ENCODE assay signal across 21 cellular contexts in genomic region chr9:84072621-84073180, GRCh38.
DNase-seq lines count a peak whose midpoint lies in the region; ATAC-seq and TF ChIP-seq lines count a peak whose summit lies in the region.
"Had no signal": no experiment of that assay in that cellular context is flagged by ENCODE, and none has a peak within 500 bp of the region (broad histone marks: within the 10 kb centered on the region; RNA-seq: fewer than 3 reads in every experiment).

No MANE protein-coding gene starts in this region.

- no TSS peak for BruUV-seq in IMR-90 (replicated peaks; lab: Mats Ljungman, UMichigan)

- H4K20me1 ChIP-seq in IMR-90 (ENCODE audit: insufficient read depth, low read length) = no peaks in the 10 kb centered on the region
- H4K20me1 ChIP-seq: BLaER1 treated with 17β-estradiol and CSF1 and Interleukin-3, amounts not matched to agents 10 nM and 100 nM had no signal

- H3K23ac ChIP-seq in IMR-90 (ENCODE audit: low read depth, low read length) = no peak overlapping the region

- no peak overlapping the region for H3K4me3 ChIP-seq in IMR-90 (ENCODE audit: insufficient read depth, low read depth, low read length)
- H3K4me3 ChIP-seq in SJCRH30 = no peak overlapping the region
- no peak overlapping the region for H3K4me3 ChIP-seq in spleen
- no peak overlapping the region for H3K4me3 ChIP-seq in stomach
- H3K4me3 ChIP-seq: A549; BLaER1 treated with 17β-estradiol and CSF1 and Interleukin-3, amounts not matched to agents 10 nM and 100 nM; GM23338 had no signal

- no peak overlapping the region for H3K9ac ChIP-seq in IMR-90 (ENCODE audit: low read depth, low read length)
- H3K9ac ChIP-seq: BLaER1 treated with 17β-estradiol and CSF1 and Interleukin-3, amounts not matched to agents 10 nM and 100 nM had no signal

- H3K4me2 ChIP-seq in IMR-90 (ENCODE audit: low read depth, low read length) = no peak overlapping the region
- H3K4me2 ChIP-seq: A549; BLaER1 treated with 17β-estradiol and CSF1 and Interleukin-3, amounts not matched to agents 10 nM and 100 nM; GM23338 had no signal

- no peaks in the 10 kb centered on the region for H3K79me1 ChIP-seq in IMR-90 (ENCODE audit: low read depth in 1 of 2, low read length in 2 of 2)

- H2AK5ac ChIP-seq in IMR-90 (ENCODE audit: low read depth, low read length) = no peak overlapping the region

- no peak for TF ChIP-seq CTCF in IMR-90 (conservative IDR thresholded peaks at IDR 0.05; ENCODE audit: low read depth, low read length)
- no peak for TF ChIP-seq CTCF in spleen (IDR thresholded peaks at IDR 0.05 in 8 of 11, conservative IDR thresholded peaks at IDR 0.05 in 3 of 11)
- no peak for TF ChIP-seq CTCF in stomach (IDR thresholded peaks at IDR 0.05)

- no peak for TF ChIP-seq EP300 in stomach (IDR thresholded peaks at IDR 0.05)

- dilution Hi-C loops in IMR-90 (cut with HindIII; ENCODE audit: low sequenced_read_pairs, unreplicated experiment) = no loop called here

- no peak overlapping the region for H3K56ac ChIP-seq in IMR-90 (ENCODE audit: extremely low read depth, insufficient read depth, low read length)

- POLR2A ChIA-PET in IMR-90 (lab: Charles Lee; ENCODE audit: unreplicated experiment) = no interaction called here

- TF ChIP-seq POLR2A in IMR-90 (IDR thresholded peaks at IDR 0.05; ENCODE audit: low read depth, low read length) = no peak
- no peak for TF ChIP-seq POLR2A in spleen (IDR thresholded peaks at IDR 0.05)
- no peak for TF ChIP-seq POLR2A in stomach (IDR thresholded peaks at IDR 0.05)

- H2AK9ac ChIP-seq in IMR-90 (replicated peaks; ENCODE audit: low read depth, low read length, poor library complexity) = peak overlapping the region; percentile 9

- no peak overlapping the region for H2AFZ ChIP-seq in IMR-90 (replicated peaks; ENCODE audit: low read length, poor library complexity)
- H2AFZ ChIP-seq: GM23338 had no signal

- H3K27ac ChIP-seq in IMR-90 (ENCODE audit: insufficient read depth, low read length) (no peak overlapping the region), SJCRH30 (no peak overlapping the region), spleen (peak overlapping the region in 6 of 8 donors; percentile 1 to 59 (median 34)), stomach (no peak overlapping the region)
- H3K27ac ChIP-seq: A549; BLaER1 treated with 17β-estradiol and CSF1 and Interleukin-3, amounts not matched to agents 10 nM and 100 nM had no signal

- ATAC-seq in IMR-90 (ENCODE audit: low read depth) (no peak), left colon (peak; percentile 24)
- ATAC-seq: A549, GM23338, HCT116 had no signal

- no peak overlapping the region for H4K5ac ChIP-seq in IMR-90 (ENCODE audit: low read depth, low read length)

- in situ Hi-C loops in IMR-90 (cut with MboI; ENCODE audit: low sequenced_read_pairs) = no loop called here

- no peak overlapping the region for H2BK120ac ChIP-seq in IMR-90 (ENCODE audit: low read depth, low read length)

- H3K27me3 ChIP-seq in IMR-90 (ENCODE audit: control insufficient read depth, insufficient read depth, low read length) = no peaks in the 10 kb centered on the region
- H3K27me3 ChIP-seq in SJCRH30 = no peaks in the 10 kb centered on the region
- no peaks in the 10 kb centered on the region for H3K27me3 ChIP-seq in spleen (replicated peaks in 1 of 7)
- H3K27me3 ChIP-seq in stomach = no peaks in the 10 kb centered on the region
- H3K27me3 ChIP-seq: BE2C; BLaER1 treated with 17β-estradiol and CSF1 and Interleukin-3, amounts not matched to agents 10 nM and 100 nM had no signal

- CTCF ChIA-PET in IMR-90 (lab: Yijun Ruan, JAX) = no interaction called here

- intact Hi-C loops in IMR-90 (cut with micrococcal nuclease) (no loop called here), left colon (cut with DNase I, micrococcal nuclease) (no loop called here), spleen (cut with DNase I; ENCODE audit: low total_unique reads) (no loop called here), stomach (cut with DNase I; ENCODE audit: low total_unique reads) (no loop called here)

- no peaks in the 10 kb centered on the region for H3K4me1 ChIP-seq in IMR-90 (ENCODE audit: control insufficient read depth, insufficient read depth, low read length)
- H3K4me1 ChIP-seq in SJCRH30 = peaks cover 6% of the 10 kb centered on the region
- no peaks in the 10 kb centered on the region for H3K4me1 ChIP-seq in spleen
- H3K4me1 ChIP-seq in stomach = no peaks in the 10 kb centered on the region
- H3K4me1 ChIP-seq: A549, BE2C had no signal

- H3K18ac ChIP-seq in IMR-90 (ENCODE audit: low read depth, low read length) = no peak overlapping the region

- TF ChIP-seq RAD21 in IMR-90 (IDR thresholded peaks at IDR 0.05; ENCODE audit: low read length) = no peak

- H3K14ac ChIP-seq in IMR-90 (replicated peaks; ENCODE audit: low read depth, low read length) = no peak overlapping the region

- no peaks in the 10 kb centered on the region for H3K9me1 ChIP-seq in IMR-90 (ENCODE audit: insufficient read depth, low read length)

- no peak overlapping the region for H4K91ac ChIP-seq in IMR-90 (ENCODE audit: insufficient read depth, low read depth, low read length)

- H3K36me3 ChIP-seq in IMR-90 (ENCODE audit: control insufficient read depth, insufficient read depth, low read length) (no peaks in the 10 kb centered on the region), SJCRH30 (no peaks in the 10 kb centered on the region), spleen (no peaks in the 10 kb centered on the region), stomach (no peaks in the 10 kb centered on the region)
- H3K36me3 ChIP-seq: BE2C; BLaER1 treated with 17β-estradiol and CSF1 and Interleukin-3, amounts not matched to agents 10 nM and 100 nM had no signal

- no peak overlapping the region for H2BK5ac ChIP-seq in IMR-90 (ENCODE audit: low read depth, low read length, poor library complexity, severe bottlenecking)

- H3K9me3 ChIP-seq in IMR-90 (ENCODE audit: control insufficient read depth, insufficient read depth, low read length) = no peaks in the 10 kb centered on the region
- no peaks in the 10 kb centered on the region for H3K9me3 ChIP-seq in SJCRH30 (replicated peaks)
- H3K9me3 ChIP-seq in spleen = peaks cover 0 to 4% (median 0%) of the 10 kb centered on the region in 8 donors
- no peaks in the 10 kb centered on the region for H3K9me3 ChIP-seq in stomach
- H3K9me3 ChIP-seq: A549, BE2C had no signal

- WGBS in IMR-90 (ENCODE audit: extremely low coverage in 2 of 2, insufficient read length in 1 of 2), 2 experiments = no CpG with 5 or more reads among the region's 3 CpGs
- 47 to 86% (median 72%) methylated on average over 3 of the region's 3 CpGs for WGBS in spleen, 5 donors
- 37 to 67% (median 55%) methylated on average over 2 to 3 of the region's 3 CpGs for WGBS in stomach, 5 donors

- H2BK20ac ChIP-seq in IMR-90 (ENCODE audit: low read depth, low read length) = no peak overlapping the region

- H4K8ac ChIP-seq in IMR-90 (ENCODE audit: low read depth in 2 of 2, low read length in 2 of 2) = no peak overlapping the region

- no peak overlapping the region for H3K4ac ChIP-seq in IMR-90 (ENCODE audit: low read depth, low read length)

- H2BK15ac ChIP-seq in IMR-90 (ENCODE audit: low read depth, low read length) = no peak overlapping the region

- DNase-seq in IMR-90 = no peak
- DNase-seq in SJCRH30 = peak; percentile 57 to 61
- no peak for DNase-seq in left colon
- DNase-seq in spleen = no peak
- no peak for DNase-seq in NCI-H146 treated with DMSO at 0.1 percent for 48 hours (lab: John Stamatoyannopoulos, UW; ENCODE audit: unreplicated experiment)
- no peak for DNase-seq in T-helper 2 cell
- DNase-seq in stomach = no peak
- DNase-seq: 8988T; ACHN; AML-193; BE2C; CD4-positive, alpha-beta T cell; CD8-positive, alpha-beta memory T cell; DMS53; DMS79 treated with DMSO at 0.1 percent for 48 hours; GF-D8; H9 had no signal

TF ChIP-seq in IMR-90, 13 proteins besides CTCF, POLR2A, EP300 and RAD21:
- TF ChIP-seq SMC3 (IDR thresholded peaks at IDR 0.05; ENCODE audit: low read depth, low read length) = no peak
- no peak for TF ChIP-seq NFE2L2 (IDR thresholded peaks at IDR 0.05; ENCODE audit: low read depth, low read length)
- no peak for TF ChIP-seq USF2 (IDR thresholded peaks at IDR 0.05; ENCODE audit: low read depth, low read length)
- TF ChIP-seq MAFK (IDR thresholded peaks at IDR 0.05; ENCODE audit: low read depth, low read length) = no peak
- no peak for TF ChIP-seq ELK1 (IDR thresholded peaks at IDR 0.05; ENCODE audit: borderline replicate concordance, low read depth, low read length)
- TF ChIP-seq RCOR1 (IDR thresholded peaks at IDR 0.05; ENCODE audit: insufficient replicate concordance, low read length) = no peak
- no peak for TF ChIP-seq BHLHE40 (IDR thresholded peaks at IDR 0.05; ENCODE audit: low read depth, low read length)
- no peak for TF ChIP-seq RFX5 (IDR thresholded peaks at IDR 0.05; ENCODE audit: low read depth, low read length)

Comparison
In these comparisons a context has a peak if more than half of its experiments do, and no peak if none do; other contexts are left out.
1. DNase-seq: peak in SJCRH30 (2 of 2); none in IMR-90 (single experiment), left colon (0 of 2), spleen (single experiment), NCI-H146 treated with DMSO at 0.1 percent for 48 hours (single experiment), T-helper 2 cell (0 of 5) and stomach (single experiment).
2. H3K27ac ChIP-seq: peak in spleen (6 of 8); none in IMR-90 (single experiment), SJCRH30 (single experiment) and stomach (0 of 5).